In genomic region chr1:28553229-28553930, GRCh38 we compare ENCODE assay signal across 1 cellular context.
TF ChIP-seq lines count a peak whose summit lies in the region.

No MANE protein-coding gene starts in this region.

TF ChIP-seq in HepG2, 621 proteins besides CTCF, POLR2A, EP300 and RAD21 (continued from another document and continues in another):
- TF ChIP-seq E2F1 (CRISPR knock-in tag; IDR thresholded peaks at IDR 0.05) (peak; percentile 2; the same call in 1 of the 2 replicates), HNF1A (IDR thresholded peaks at IDR 0.05; ENCODE audit: low read depth) (no peak), HNF1A (CRISPR knock-in tag; IDR thresholded peaks at IDR 0.05; ENCODE audit: borderline replicate concordance) (no peak), ZFP91 (CRISPR knock-in tag; IDR thresholded peaks at IDR 0.05; ENCODE audit: borderline replicate concordance) (peak; percentile 42; the same call in 1 of the 2 replicates), TFDP2 (CRISPR knock-in tag; IDR thresholded peaks at IDR 0.05) (peak; percentile 8; the same call in 1 of the 2 replicates), HNRNPUL1 (IDR thresholded peaks at IDR 0.05; ENCODE audit: low read depth, low read length) (no peak), SMAD1 (CRISPR knock-in tag; IDR thresholded peaks at IDR 0.05; ENCODE audit: borderline replicate concordance, low read depth) (peak; percentile 40; the same call in 1 of the 2 replicates), ZBTB10 (CRISPR knock-in tag; IDR thresholded peaks at IDR 0.05; ENCODE audit: borderline replicate concordance) (0 out of 2 replicates have a peak, but pooled peaks have one; percentile 21), WIZ (CRISPR knock-in tag; IDR thresholded peaks at IDR 0.05) (no peak), ARID4A (CRISPR knock-in tag; IDR thresholded peaks at IDR 0.05; ENCODE audit: borderline replicate concordance) (peak; percentile 72), CREB1 (IDR thresholded peaks at IDR 0.05) (no peak), CREB1 (CRISPR knock-in tag; IDR thresholded peaks at IDR 0.05) (0 out of 2 replicates have a peak, but pooled peaks have one; percentile 5), ZNF598 (CRISPR knock-in tag; IDR thresholded peaks at IDR 0.05; ENCODE audit: borderline replicate concordance) (0 out of 2 replicates have a peak, but pooled peaks have one; percentile 1), SSRP1 (CRISPR knock-in tag; IDR thresholded peaks at IDR 0.05) (no peak), SMARCC2 (IDR thresholded peaks at IDR 0.05) (no peak), ZNF577 (CRISPR knock-in tag; IDR thresholded peaks at IDR 0.05; ENCODE audit: borderline replicate concordance, low read depth) (no peak), ZNF891 (CRISPR knock-in tag; IDR thresholded peaks at IDR 0.05) (0 out of 2 replicates have a peak, but pooled peaks have one; percentile 52), ZFX (CRISPR knock-in tag; IDR thresholded peaks at IDR 0.05; ENCODE audit: low read depth) (peak; percentile 24; the same call in 1 of the 2 replicates), ZNF280B (CRISPR knock-in tag; IDR thresholded peaks at IDR 0.05; ENCODE audit: borderline replicate concordance) (peak; percentile 36; the same call in 1 of the 2 replicates)
- TF ChIP-seq, protein P1, sequence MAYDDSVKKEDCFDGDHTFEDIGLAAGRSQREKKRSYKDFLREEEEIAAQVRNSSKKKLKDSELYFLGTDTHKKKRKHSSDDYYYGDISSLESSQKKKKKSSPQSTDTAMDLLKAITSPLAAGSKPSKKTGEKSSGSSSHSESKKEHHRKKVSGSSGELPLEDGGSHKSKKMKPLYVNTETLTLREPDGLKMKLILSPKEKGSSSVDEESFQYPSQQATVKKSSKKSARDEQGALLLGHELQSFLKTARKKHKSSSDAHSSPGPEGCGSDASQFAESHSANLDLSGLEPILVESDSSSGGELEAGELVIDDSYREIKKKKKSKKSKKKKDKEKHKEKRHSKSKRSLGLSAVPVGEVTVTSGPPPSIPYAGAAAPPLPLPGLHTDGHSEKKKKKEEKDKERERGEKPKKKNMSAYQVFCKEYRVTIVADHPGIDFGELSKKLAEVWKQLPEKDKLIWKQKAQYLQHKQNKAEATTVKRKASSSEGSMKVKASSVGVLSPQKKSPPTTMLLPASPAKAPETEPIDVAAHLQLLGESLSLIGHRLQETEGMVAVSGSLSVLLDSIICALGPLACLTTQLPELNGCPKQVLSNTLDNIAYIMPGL (CRISPR knock-in tag; IDR thresholded peaks at IDR 0.05; ENCODE audit: borderline replicate concordance in 1 of 2, low read depth in 1 of 2): peak in 1 of 2 experiments; percentile 42; a peak in 1 of 4 replicates
- TF ChIP-seq, protein P2, sequence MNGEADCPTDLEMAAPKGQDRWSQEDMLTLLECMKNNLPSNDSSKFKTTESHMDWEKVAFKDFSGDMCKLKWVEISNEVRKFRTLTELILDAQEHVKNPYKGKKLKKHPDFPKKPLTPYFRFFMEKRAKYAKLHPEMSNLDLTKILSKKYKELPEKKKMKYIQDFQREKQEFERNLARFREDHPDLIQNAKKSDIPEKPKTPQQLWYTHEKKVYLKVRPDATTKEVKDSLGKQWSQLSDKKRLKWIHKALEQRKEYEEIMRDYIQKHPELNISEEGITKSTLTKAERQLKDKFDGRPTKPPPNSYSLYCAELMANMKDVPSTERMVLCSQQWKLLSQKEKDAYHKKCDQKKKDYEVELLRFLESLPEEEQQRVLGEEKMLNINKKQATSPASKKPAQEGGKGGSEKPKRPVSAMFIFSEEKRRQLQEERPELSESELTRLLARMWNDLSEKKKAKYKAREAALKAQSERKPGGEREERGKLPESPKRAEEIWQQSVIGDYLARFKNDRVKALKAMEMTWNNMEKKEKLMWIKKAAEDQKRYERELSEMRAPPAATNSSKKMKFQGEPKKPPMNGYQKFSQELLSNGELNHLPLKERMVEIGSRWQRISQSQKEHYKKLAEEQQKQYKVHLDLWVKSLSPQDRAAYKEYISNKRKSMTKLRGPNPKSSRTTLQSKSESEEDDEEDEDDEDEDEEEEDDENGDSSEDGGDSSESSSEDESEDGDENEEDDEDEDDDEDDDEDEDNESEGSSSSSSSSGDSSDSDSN (CRISPR knock-in tag; IDR thresholded peaks at IDR 0.05): peak; percentile 60
- TF ChIP-seq, protein P3, sequence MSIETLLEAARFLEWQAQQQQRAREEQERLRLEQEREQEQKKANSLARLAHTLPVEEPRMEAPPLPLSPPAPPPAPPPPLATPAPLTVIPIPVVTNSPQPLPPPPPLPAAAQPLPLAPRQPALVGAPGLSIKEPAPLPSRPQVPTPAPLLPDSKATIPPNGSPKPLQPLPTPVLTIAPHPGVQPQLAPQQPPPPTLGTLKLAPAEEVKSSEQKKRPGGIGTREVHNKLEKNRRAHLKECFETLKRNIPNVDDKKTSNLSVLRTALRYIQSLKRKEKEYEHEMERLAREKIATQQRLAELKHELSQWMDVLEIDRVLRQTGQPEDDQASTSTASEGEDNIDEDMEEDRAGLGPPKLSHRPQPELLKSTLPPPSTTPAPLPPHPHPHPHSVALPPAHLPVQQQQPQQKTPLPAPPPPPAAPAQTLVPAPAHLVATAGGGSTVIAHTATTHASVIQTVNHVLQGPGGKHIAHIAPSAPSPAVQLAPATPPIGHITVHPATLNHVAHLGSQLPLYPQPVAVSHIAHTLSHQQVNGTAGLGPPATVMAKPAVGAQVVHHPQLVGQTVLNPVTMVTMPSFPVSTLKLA (IDR thresholded peaks at IDR 0.05): no peak
- TF ChIP-seq, protein P4, sequence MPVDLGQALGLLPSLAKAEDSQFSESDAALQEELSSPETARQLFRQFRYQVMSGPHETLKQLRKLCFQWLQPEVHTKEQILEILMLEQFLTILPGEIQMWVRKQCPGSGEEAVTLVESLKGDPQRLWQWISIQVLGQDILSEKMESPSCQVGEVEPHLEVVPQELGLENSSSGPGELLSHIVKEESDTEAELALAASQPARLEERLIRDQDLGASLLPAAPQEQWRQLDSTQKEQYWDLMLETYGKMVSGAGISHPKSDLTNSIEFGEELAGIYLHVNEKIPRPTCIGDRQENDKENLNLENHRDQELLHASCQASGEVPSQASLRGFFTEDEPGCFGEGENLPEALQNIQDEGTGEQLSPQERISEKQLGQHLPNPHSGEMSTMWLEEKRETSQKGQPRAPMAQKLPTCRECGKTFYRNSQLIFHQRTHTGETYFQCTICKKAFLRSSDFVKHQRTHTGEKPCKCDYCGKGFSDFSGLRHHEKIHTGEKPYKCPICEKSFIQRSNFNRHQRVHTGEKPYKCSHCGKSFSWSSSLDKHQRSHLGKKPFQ (CRISPR knock-in tag; IDR thresholded peaks at IDR 0.05; ENCODE audit: insufficient replicate concordance): peak; percentile 34
